Comparison of ENCODE assay signal across 8 cellular contexts in the genomic region with DNA sequence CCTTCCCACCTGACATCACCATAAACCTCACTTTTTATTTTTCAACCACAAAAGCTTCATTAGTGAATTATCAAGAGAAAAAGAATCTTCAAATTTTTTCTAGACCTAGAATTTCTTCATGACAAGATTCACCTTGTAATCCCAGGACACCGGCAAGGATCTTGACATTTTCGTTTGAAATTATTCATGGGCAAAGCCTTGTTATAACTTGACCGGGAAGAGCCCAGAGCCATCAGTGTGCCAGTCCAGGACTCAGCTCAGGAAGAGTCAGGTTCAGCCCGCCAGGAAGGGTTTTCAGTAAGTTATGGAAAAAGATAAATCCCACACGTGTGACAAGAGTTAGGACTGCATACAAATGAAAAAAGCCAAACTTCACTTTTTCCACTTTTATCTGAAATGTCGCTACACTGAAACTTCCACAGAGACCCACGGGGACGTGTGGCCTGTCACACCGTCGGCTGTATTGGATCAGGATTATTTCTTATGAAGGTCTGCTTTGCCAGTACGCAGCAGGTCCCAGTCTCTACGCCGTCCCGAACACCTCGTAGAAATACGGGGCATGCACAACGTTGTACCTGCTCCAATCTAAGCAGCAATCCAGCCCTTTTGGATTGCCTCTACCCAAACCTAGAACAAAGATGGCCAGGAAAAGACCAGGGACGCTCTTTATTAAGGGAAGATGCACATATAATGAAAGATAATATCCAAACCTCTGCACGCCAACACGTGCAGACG. TPM values are rescaled to one million over a fixed set of nuclear protein-coding genes. Genes with fewer than 3 reads are reported as not detected.
A peak's percentile ranks its signal among the peaks of the same experiment; 100 is the strongest.
DNase-seq lines count a peak whose midpoint lies in the region; ATAC-seq and TF ChIP-seq lines count a peak whose summit lies in the region.

No MANE protein-coding gene starts in this region.

- no peak overlapping the region for H3K27ac ChIP-seq in MM.1S (ENCODE audit: low read length)
- no peak overlapping the region for H3K27ac ChIP-seq in ectodermal cell (ENCODE audit: insufficient read depth, low read depth, low read length, poor library complexity, severe bottlenecking)
- no peak overlapping the region for H3K27ac ChIP-seq in naive thymus-derived CD4-positive, alpha-beta T cell (ENCODE audit: low read depth, low read length)

- TF ChIP-seq CTCF in AG09309 (IDR thresholded peaks at IDR 0.05; ENCODE audit: control insufficient read depth, insufficient read depth, low read depth, low read length, missing control alignments) (no peak), MM.1S (IDR thresholded peaks at IDR 0.05; ENCODE audit: low read length) (no peak)

- no peaks in the 10 kb centered on the region for H3K9me2 ChIP-seq in MM.1S (replicated peaks; ENCODE audit: insufficient read depth, low read length)

- peak overlapping the region; percentile 50 to 76 (median 62) for H3K4me3 Mint-ChIP-seq in naive thymus-derived CD4-positive, alpha-beta T cell

- H3K36me3 ChIP-seq in MM.1S (replicated peaks; ENCODE audit: insufficient read depth, low read length) (no peaks in the 10 kb centered on the region), ectodermal cell (ENCODE audit: control insufficient read depth, insufficient read depth, low read length) (no peaks in the 10 kb centered on the region)
- no peaks in the 10 kb centered on the region for H3K36me3 ChIP-seq in naive thymus-derived CD4-positive, alpha-beta T cell (ENCODE audit: control insufficient read depth in 2 of 3, insufficient read depth in 3 of 3, low read length in 3 of 3)

- H3K36me3 Mint-ChIP-seq in naive thymus-derived CD4-positive, alpha-beta T cell: no peaks in the 10 kb centered on the region

- peak overlapping the region; percentile 52; the same call in 1 of the 2 replicates for H3K4me2 ChIP-seq in MM.1S (ENCODE audit: low read depth, low read length)

- H3K9ac ChIP-seq in MM.1S (ENCODE audit: low read length): no peak overlapping the region

- intact Hi-C loops in naive thymus-derived CD4-positive, alpha-beta T cell (cut with micrococcal nuclease): no loop called here

- POLR2A ChIA-PET in naive thymus-derived CD4-positive, alpha-beta T cell (lab: Charles Lee): no interaction called here

- no peaks in the 10 kb centered on the region for H3K79me2 ChIP-seq in MM.1S (ENCODE audit: low read length)

- peaks cover 6 to 23% (median 11%) of the 10 kb centered on the region in 7 donors for H3K4me1 Mint-ChIP-seq in naive thymus-derived CD4-positive, alpha-beta T cell

- peaks cover 0 to 2% (median 0%) of the 10 kb centered on the region in 11 donors for H3K9me3 Mint-ChIP-seq in naive thymus-derived CD4-positive, alpha-beta T cell

- WGBS in ectodermal cell, 2 experiments: 25 to 26% methylated on average over 21 of the region's 21 CpGs

- H3K9me3 ChIP-seq in MM.1S (replicated peaks; ENCODE audit: insufficient read depth, low read length): no peaks in the 10 kb centered on the region
- no peaks in the 10 kb centered on the region for H3K9me3 ChIP-seq in ectodermal cell (ENCODE audit: control insufficient read depth, low read length)
- H3K9me3 ChIP-seq in naive thymus-derived CD4-positive, alpha-beta T cell (ENCODE audit: control insufficient read depth in 2 of 3, low read length in 3 of 3): no peaks in the 10 kb centered on the region

- peaks cover 58 to 76% (median 74%) of the 10 kb centered on the region in 5 donors for H3K27me3 Mint-ChIP-seq in naive thymus-derived CD4-positive, alpha-beta T cell

- DNase-seq in AG09309 (ENCODE audit: low read depth) (no peak), MM.1S (no peak)
- DNase-seq in naive thymus-derived CD4-positive, alpha-beta T cell: no peak

- no peaks in the 10 kb centered on the region for H3F3A ChIP-seq in MM.1S (ENCODE audit: insufficient read depth, low read length)

- no peak overlapping the region for H3K27ac Mint-ChIP-seq in naive thymus-derived CD4-positive, alpha-beta T cell

- H3K4me1 ChIP-seq in MM.1S (ENCODE audit: low read length) (no peaks in the 10 kb centered on the region), ectodermal cell (ENCODE audit: control insufficient read depth, insufficient read depth, low read length) (peaks cover 13% of the 10 kb centered on the region)
- H3K4me1 ChIP-seq in naive thymus-derived CD4-positive, alpha-beta T cell (ENCODE audit: control insufficient read depth in 2 of 2, insufficient read depth in 2 of 2, low read length in 2 of 2): peaks cover 0 to 5% of the 10 kb centered on the region in 2 donors

- CTCF ChIA-PET in naive thymus-derived CD4-positive, alpha-beta T cell (lab: Charles Lee): no interaction called here

- no peak for ATAC-seq in naive thymus-derived CD4-positive, alpha-beta T cell
- ATAC-seq in HG02885 (IDR thresholded peaks at IDR 0.05; ENCODE audit: poor library complexity, unreplicated experiment) (no peak), GM21528 (IDR thresholded peaks at IDR 0.05; ENCODE audit: low FRiP score, unreplicated experiment) (no peak), GM19328 (IDR thresholded peaks at IDR 0.05; ENCODE audit: unreplicated experiment) (no peak), GM18511 (IDR thresholded peaks at IDR 0.05; ENCODE audit: unreplicated experiment) (no peak)

- peak overlapping the region; percentile 49 for H3K4me3 ChIP-seq in AG09309 (ENCODE audit: control insufficient read depth, low read depth, low read length)
- H3K4me3 ChIP-seq in MM.1S (ENCODE audit: low read length): peak overlapping the region; percentile 61
- peak overlapping the region; percentile 70 for H3K4me3 ChIP-seq in ectodermal cell (ENCODE audit: insufficient read depth, low read depth, low read length)
- no peak overlapping the region for H3K4me3 ChIP-seq in naive thymus-derived CD4-positive, alpha-beta T cell (ENCODE audit: low read length)

- H4K20me1 ChIP-seq in MM.1S (ENCODE audit: insufficient read depth, low read length): no peaks in the 10 kb centered on the region

- H3K27me3 ChIP-seq in MM.1S (replicated peaks; ENCODE audit: insufficient read depth, low read length) (no peaks in the 10 kb centered on the region), ectodermal cell (ENCODE audit: control insufficient read depth, insufficient read depth, low read length, poor library complexity, severe bottlenecking) (peaks cover 58% of the 10 kb centered on the region)
- peaks cover 0 to 4% of the 10 kb centered on the region in 2 donors for H3K27me3 ChIP-seq in naive thymus-derived CD4-positive, alpha-beta T cell (ENCODE audit: control insufficient read depth in 2 of 2, insufficient read depth in 2 of 2, low read length in 2 of 2)

- H2AFZ ChIP-seq in MM.1S (ENCODE audit: low read length): peak overlapping the region; percentile 42; the same call in 1 of the 2 replicates

RNA-seq across cellular contexts. Expression of a gene that starts 1.0 kb away (rescaled TPM):
- polyA plus RNA-seq in ectodermal cell (2013, experiment 1 of 4): 5.3 TPM
- polyA plus RNA-seq in ectodermal cell (2013, experiment 2 of 4): 3.2 TPM
- 4.1 TPM for polyA plus RNA-seq in ectodermal cell (2013, experiment 3 of 4)
- 3.8 TPM for polyA plus RNA-seq in ectodermal cell (2013, experiment 4 of 4)
- 1 to 10 TPM in 1 of 5 experiments, under 1 TPM in 1, not detected in 3; 0.69 to 1.7 TPM for total RNA-seq in naive thymus-derived CD4-positive, alpha-beta T cell
- not detected for polyA plus RNA-seq in naive thymus-derived CD4-positive, alpha-beta T cell
